In the genomic region with DNA sequence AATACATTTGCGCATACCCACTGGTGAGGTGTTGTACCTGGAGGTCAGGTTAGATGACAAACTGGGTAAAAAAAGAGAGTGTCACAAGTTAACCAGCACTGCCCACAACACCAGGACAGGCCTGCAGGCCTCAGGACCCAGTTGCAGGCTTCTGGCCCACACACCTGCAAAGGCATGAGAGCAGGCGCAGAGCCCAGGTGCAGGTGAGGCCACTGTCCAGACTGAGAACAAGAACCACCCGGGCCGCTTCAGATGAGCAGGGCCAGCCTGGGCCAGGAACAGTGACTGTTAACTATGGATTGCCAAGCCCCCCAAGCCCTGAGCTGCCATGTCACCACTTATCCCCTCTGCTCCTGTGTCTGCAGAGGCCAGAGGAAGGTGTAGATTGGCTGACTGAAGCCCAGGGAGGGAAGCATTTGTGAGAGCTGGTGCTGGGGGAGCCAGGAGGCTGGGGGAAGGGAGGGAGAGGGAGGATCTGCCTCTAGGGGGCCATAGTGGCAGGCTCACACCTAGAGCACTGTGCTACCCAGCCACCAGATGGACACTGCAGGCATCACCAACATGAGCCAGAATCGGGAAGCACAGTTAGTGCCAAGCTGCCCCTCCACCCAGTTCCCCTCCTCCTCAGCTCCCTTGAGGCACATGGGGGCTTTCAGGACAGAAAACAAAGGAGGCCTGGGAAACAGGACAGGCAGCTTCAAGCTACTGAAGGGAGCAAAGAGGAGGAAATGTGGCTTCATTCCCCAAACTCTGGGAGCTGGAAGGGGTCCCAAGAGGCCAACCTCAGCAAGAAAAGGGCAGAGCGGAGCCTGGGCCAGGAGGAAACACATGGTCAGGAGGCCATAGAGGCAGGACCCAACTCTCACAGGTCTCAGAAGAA, we compare ENCODE assay signal across 15 cellular contexts. TPM values are rescaled to one million over a fixed set of nuclear protein-coding genes. Genes with fewer than 3 reads are reported as not detected.
A peak's percentile ranks its signal among the peaks of the same experiment; 100 is the strongest.
DNase-seq lines count a peak whose midpoint lies in the region; ATAC-seq and TF ChIP-seq lines count a peak whose summit lies in the region.
"Had no signal": no experiment of that assay in that cellular context is flagged by ENCODE, and none has a peak within 500 bp of the region (broad histone marks: within the 10 kb centered on the region; RNA-seq: fewer than 3 reads in every experiment).

No MANE protein-coding gene starts in this region.

- POLR2A ChIA-PET in AG04450 (lab: Yijun Ruan, JAX) = no interaction called here
- POLR2A ChIA-PET in HCT116 (lab: Charles Lee) = no interaction called here
- POLR2A ChIA-PET in CD4-positive, alpha-beta memory T cell (lab: Charles Lee; ENCODE audit: partially characterized antibody) = no interaction called here

- no peaks in the 10 kb centered on the region for H4K20me1 ChIP-seq in HCT116 (ENCODE audit: insufficient read depth)

- H3K4me1 ChIP-seq in HCT116 (ENCODE audit: control insufficient read depth in 1 of 2, insufficient read depth in 2 of 2, low read length in 2 of 2) (peaks cover 3 to 21% of the 10 kb centered on the region in 2 experiments; a peak in 3 of 4 replicates), iPS DF 6.9 (ENCODE audit: control insufficient read depth, insufficient read depth, low read length) (no peaks in the 10 kb centered on the region; the same call in 1 of the 2 replicates)
- no peaks in the 10 kb centered on the region for H3K4me1 ChIP-seq in CD4-positive, alpha-beta memory T cell (ENCODE audit: insufficient read depth, low read length)

- H3K4me1 Mint-ChIP-seq in activated CD8-positive, alpha-beta memory T cell treated with anti-CD3 and anti-CD28 coated beads, Interleukin-2, amount 10 ng/mL, durations not matched to agents 7 days and 5 days = no peaks in the 10 kb centered on the region
- H3K4me1 Mint-ChIP-seq in CD4-positive, alpha-beta memory T cell = no peaks in the 10 kb centered on the region
- H3K4me1 Mint-ChIP-seq: activated naive CD4-positive, alpha-beta T cell treated with anti-CD3 and anti-CD28 coated beads, Interleukin-2, amount 50 U/mL, for 24 hours had no signal

- RAD21 ChIA-PET in HCT116 (lab: Charles Lee; ENCODE audit: low non-redundant PET in 1 of 2, low total read pairs in 2 of 2, uncharacterized antibody in 2 of 2, unreplicated experiment in 2 of 2) = no interaction called here

- no peak overlapping the region for H3K9ac ChIP-seq in HCT116 (ENCODE audit: low read length)

- no peak overlapping the region for H3K4me3 ChIP-seq in AG04450 (ENCODE audit: low read depth, low read length)
- no peak overlapping the region for H3K4me3 ChIP-seq in HCT116 (replicated peaks in 1 of 2; ENCODE audit: low read depth in 1 of 2, low read length in 2 of 2)
- no peak overlapping the region for H3K4me3 ChIP-seq in iPS DF 6.9 (ENCODE audit: low read length)
- H3K4me3 ChIP-seq in CD4-positive, alpha-beta memory T cell (ENCODE audit: low read length in 2 of 2) = no peak overlapping the region
- H3K4me3 ChIP-seq: hepatocyte had no signal

- ATAC-seq in HCT116 (peak; percentile 95), HG02852 (IDR thresholded peaks at IDR 0.05; ENCODE audit: unreplicated experiment) (no peak), HG02588 (IDR thresholded peaks at IDR 0.05; ENCODE audit: unreplicated experiment) (no peak)
- no peak for ATAC-seq in activated CD8-positive, alpha-beta memory T cell treated with anti-CD3 and anti-CD28 coated beads, Interleukin-2, amount 10 ng/mL, durations not matched to agents 7 days and 5 days

- TF ChIP-seq CTCF in AG04450 (IDR thresholded peaks at IDR 0.05; ENCODE audit: low read depth, low read length) = 0 out of 2 replicates have a peak, but pooled peaks have one; percentile 8
- TF ChIP-seq CTCF in HCT116 (IDR thresholded peaks at IDR 0.05 in 2 of 3, conservative IDR thresholded peaks at IDR 0.05 in 1 of 3; ENCODE audit: borderline replicate concordance in 1 of 3, insufficient read depth in 1 of 3, low read depth in 2 of 3, low read length in 2 of 3) = peak; percentile 36 to 71 (median 46); a peak in 5 of 6 replicates

- H3K36me3 Mint-ChIP-seq in activated CD8-positive, alpha-beta memory T cell treated with anti-CD3 and anti-CD28 coated beads, Interleukin-2, amount 10 ng/mL, durations not matched to agents 7 days and 5 days = no peaks in the 10 kb centered on the region
- no peaks in the 10 kb centered on the region for H3K36me3 Mint-ChIP-seq in CD4-positive, alpha-beta memory T cell
- H3K36me3 Mint-ChIP-seq: activated naive CD4-positive, alpha-beta T cell treated with anti-CD3 and anti-CD28 coated beads, Interleukin-2, amount 50 U/mL, for 24 hours had no signal

- no peak for TF ChIP-seq POLR2A in HCT116 (IDR thresholded peaks at IDR 0.05; ENCODE audit: borderline replicate concordance, extremely low read depth, insufficient read depth, insufficient read length)

- no peak for TF ChIP-seq RAD21 in HCT116 (IDR thresholded peaks at IDR 0.05; ENCODE audit: low read depth)

- H3K79me2 ChIP-seq in HCT116 (ENCODE audit: insufficient read depth, low read length) = no peaks in the 10 kb centered on the region
- H3K79me2 ChIP-seq: hepatocyte had no signal

- H3K27ac Mint-ChIP-seq in activated CD8-positive, alpha-beta memory T cell treated with anti-CD3 and anti-CD28 coated beads, Interleukin-2, amount 10 ng/mL, durations not matched to agents 7 days and 5 days = no peak overlapping the region
- H3K27ac Mint-ChIP-seq in CD4-positive, alpha-beta memory T cell = peak overlapping the region in 1 of 7 donors; percentile 58
- H3K27ac Mint-ChIP-seq: activated naive CD4-positive, alpha-beta T cell treated with anti-CD3 and anti-CD28 coated beads, Interleukin-2, amount 50 U/mL, for 24 hours had no signal

- H3K9me2 ChIP-seq in HCT116 (ENCODE audit: insufficient read depth) = no peaks in the 10 kb centered on the region

- H3K4me3 Mint-ChIP-seq in activated CD8-positive, alpha-beta memory T cell treated with anti-CD3 and anti-CD28 coated beads, Interleukin-2, amount 10 ng/mL, durations not matched to agents 7 days and 5 days = no peak overlapping the region
- H3K4me3 Mint-ChIP-seq in CD4-positive, alpha-beta memory T cell = no peak overlapping the region
- H3K4me3 Mint-ChIP-seq: activated naive CD4-positive, alpha-beta T cell treated with anti-CD3 and anti-CD28 coated beads, Interleukin-2, amount 50 U/mL, for 24 hours had no signal

- H3K4me2 ChIP-seq in HCT116 (ENCODE audit: low read length) = no peak overlapping the region
- H3K4me2 ChIP-seq: hepatocyte had no signal

- WGBS in iPS DF 6.9 (ENCODE audit: insufficient coverage, insufficient read length) = no CpG with 5 or more reads among the region's 6 CpGs

- H3K36me3 ChIP-seq in HCT116 (ENCODE audit: control insufficient read depth in 1 of 2, insufficient read depth in 2 of 2, low read length in 2 of 2) = no peaks in the 10 kb centered on the region
- H3K36me3 ChIP-seq in iPS DF 6.9 (ENCODE audit: control insufficient read depth, insufficient read depth, low read length) = 0 out of 2 replicates have a peak, but pooled peaks cover 2% of the 10 kb centered on the region
- no peaks in the 10 kb centered on the region for H3K36me3 ChIP-seq in CD4-positive, alpha-beta memory T cell (ENCODE audit: insufficient read depth, low read length)

- BruUV-seq in HCT116 (replicated peaks; lab: Mats Ljungman, UMichigan) = no TSS peak

- no peaks in the 10 kb centered on the region; the same call in 1 of the 2 replicates for H3K9me3 ChIP-seq in AG04450 (ENCODE audit: control insufficient read depth, insufficient read depth, low read length)
- no peaks in the 10 kb centered on the region for H3K9me3 ChIP-seq in HCT116 (ENCODE audit: control insufficient read depth in 1 of 2, insufficient read depth in 1 of 2, low read depth in 1 of 2, low read length in 2 of 2)
- no peaks in the 10 kb centered on the region for H3K9me3 ChIP-seq in iPS DF 6.9 (ENCODE audit: control insufficient read depth, insufficient read depth, low read length)
- no peaks in the 10 kb centered on the region for H3K9me3 ChIP-seq in CD4-positive, alpha-beta memory T cell (ENCODE audit: control insufficient read depth in 1 of 2, low read length in 2 of 2)

- no peak overlapping the region for H3K27ac ChIP-seq in AG04450 (ENCODE audit: low read depth, low read length)
- no peak overlapping the region for H3K27ac ChIP-seq in HCT116 (ENCODE audit: low read depth, low read length)
- H3K27ac ChIP-seq in iPS DF 6.9 (ENCODE audit: low read length) = no peak overlapping the region
- no peak overlapping the region for H3K27ac ChIP-seq in CD4-positive, alpha-beta memory T cell (ENCODE audit: low read depth, low read length)
- H3K27ac ChIP-seq: hepatocyte had no signal

- H3K27me3 Mint-ChIP-seq in activated CD8-positive, alpha-beta memory T cell treated with anti-CD3 and anti-CD28 coated beads, Interleukin-2, amount 10 ng/mL, durations not matched to agents 7 days and 5 days = no peaks in the 10 kb centered on the region
- no peaks in the 10 kb centered on the region for H3K27me3 Mint-ChIP-seq in CD4-positive, alpha-beta memory T cell
- H3K27me3 Mint-ChIP-seq: activated naive CD4-positive, alpha-beta T cell treated with anti-CD3 and anti-CD28 coated beads, Interleukin-2, amount 50 U/mL, for 24 hours had no signal

- H2AFZ ChIP-seq in HCT116 (ENCODE audit: low read depth, low read length, poor library complexity, severe bottlenecking) = no peak overlapping the region
- H2AFZ ChIP-seq: hepatocyte had no signal

- no peaks in the 10 kb centered on the region for H3K9me3 Mint-ChIP-seq in activated CD8-positive, alpha-beta memory T cell treated with anti-CD3 and anti-CD28 coated beads, Interleukin-2, amount 10 ng/mL, durations not matched to agents 7 days and 5 days (ENCODE audit: low read depth)
- H3K9me3 Mint-ChIP-seq in CD4-positive, alpha-beta memory T cell = no peaks in the 10 kb centered on the region
- H3K9me3 Mint-ChIP-seq: activated naive CD4-positive, alpha-beta T cell treated with anti-CD3 and anti-CD28 coated beads, Interleukin-2, amount 50 U/mL, for 24 hours had no signal

- no peak for DNase-seq in AG04450 (ENCODE audit: low read depth, low spot score)
- DNase-seq in HCT116 (ENCODE audit: low read depth, low spot score) = peak; percentile 16
- DNase-seq in amygdala (lab: John Stamatoyannopoulos, UW) = peak in 31 of 56 donors; percentile 21 to 78 (median 53)
- peak; percentile 20 for DNase-seq in iPS DF 6.9 (ENCODE audit: low read depth, low spot score)
- no peak for DNase-seq in activated CD8-positive, alpha-beta memory T cell treated with anti-CD3 and anti-CD28 coated beads, Interleukin-2, amount 10 ng/mL, durations not matched to agents 7 days and 5 days
- no peak for DNase-seq in CD4-positive, alpha-beta memory T cell
- DNase-seq: activated CD4-positive, alpha-beta T cell treated with anti-CD3 and anti-CD28 coated beads, Interleukin-2, amount 50 U/mL, for 4 hours; AML-193; NCI-H1092; NCI-H774; trophoblast cell had no signal

- intact Hi-C loops in HCT116 (cut with micrococcal nuclease) = no loop called here
- intact Hi-C loops in CD4-positive, alpha-beta memory T cell (cut with micrococcal nuclease) = no loop called here

- H3K27me3 ChIP-seq in AG04450 (ENCODE audit: control insufficient read depth, insufficient read depth, low read length) = no peaks in the 10 kb centered on the region
- H3K27me3 ChIP-seq in HCT116 (ENCODE audit: insufficient read depth, low read length) = no peaks in the 10 kb centered on the region
- H3K27me3 ChIP-seq in iPS DF 6.9 (ENCODE audit: control insufficient read depth, insufficient read depth, low read length) = no peaks in the 10 kb centered on the region
- H3K27me3 ChIP-seq in CD4-positive, alpha-beta memory T cell (ENCODE audit: insufficient read depth, low read length) = no peaks in the 10 kb centered on the region
- H3K27me3 ChIP-seq: hepatocyte had no signal

- CTCF ChIA-PET in AG04450 (lab: Charles Lee) = interaction anchor here (0.9 kb wide), 1 partner anchor 142 kb away, joined by 3 read pairs; no protein-coding TSS in a partner anchor
- CTCF ChIA-PET in HCT116 (lab: Charles Lee) = interaction anchor here (0.6 kb wide), 1 partner anchor 127 kb away, joined by 3 read pairs; no protein-coding TSS in a partner anchor
- CTCF ChIA-PET in activated CD8-positive, alpha-beta memory T cell treated with anti-CD3 and anti-CD28 coated beads, Interleukin-2, amount 10 ng/mL, durations not matched to agents 7 days and 5 days (lab: Charles Lee) = interaction anchor here (0.7 to 1.3 kb wide), 2 partner anchors 9 to 143 kb away, joined by 3 to 4 read pairs; no protein-coding TSS in a partner anchor
- CTCF ChIA-PET in CD4-positive, alpha-beta memory T cell (lab: Charles Lee; ENCODE audit: partially characterized antibody) = no interaction called here

RNA-seq across cellular contexts. Expression of gene SFXN5, which starts 35.4 kb away (rescaled TPM):
- polyA plus RNA-seq in AG04450 (2011; rRNA removed) = 11.8 and 13.7 TPM in 2 replicates
- 16.3 and 24.6 TPM in 2 replicates for polyA minus RNA-seq in AG04450 (2011; rRNA and poly(A)+ RNA removed)
- total RNA-seq in HCT116 (2021; ENCODE audit: unreplicated experiment) = 10.0 TPM
- 4.8 and 8.0 TPM in 2 replicates for polyA plus RNA-seq in HCT116 (2012)
- 10 to 100 TPM; 12.4 to 20.0 TPM for total RNA-seq in activated CD8-positive, alpha-beta memory T cell treated with anti-CD3 and anti-CD28 coated beads, Interleukin-2, amount 10 ng/mL, durations not matched to agents 7 days and 5 days
- 10 to 100 TPM in 1 of 2 experiments, 1 to 10 TPM in 1; 6.5 to 10.0 TPM for total RNA-seq in CD4-positive, alpha-beta memory T cell
- 1 to 10 TPM in 1 of 2 donors, under 1 TPM in 1; 0.95 to 1.7 TPM for polyA plus RNA-seq in CD4-positive, alpha-beta memory T cell

Comparison
In these comparisons a context has a peak if more than half of its experiments do, and no peak if none do; other contexts are left out.
1. DNase-seq: peak in HCT116 (single experiment), amygdala (31 of 56) and iPS DF 6.9 (single experiment); none in AG04450 (single experiment), activated CD8-positive, alpha-beta memory T cell treated with anti-CD3 and anti-CD28 coated beads, Interleukin-2, amount 10 ng/mL, durations not matched to agents 7 days and 5 days (single experiment) and CD4-positive, alpha-beta memory T cell (0 of 5).